9 cellular contexts compared by ENCODE assay signal in the genomic region with DNA sequence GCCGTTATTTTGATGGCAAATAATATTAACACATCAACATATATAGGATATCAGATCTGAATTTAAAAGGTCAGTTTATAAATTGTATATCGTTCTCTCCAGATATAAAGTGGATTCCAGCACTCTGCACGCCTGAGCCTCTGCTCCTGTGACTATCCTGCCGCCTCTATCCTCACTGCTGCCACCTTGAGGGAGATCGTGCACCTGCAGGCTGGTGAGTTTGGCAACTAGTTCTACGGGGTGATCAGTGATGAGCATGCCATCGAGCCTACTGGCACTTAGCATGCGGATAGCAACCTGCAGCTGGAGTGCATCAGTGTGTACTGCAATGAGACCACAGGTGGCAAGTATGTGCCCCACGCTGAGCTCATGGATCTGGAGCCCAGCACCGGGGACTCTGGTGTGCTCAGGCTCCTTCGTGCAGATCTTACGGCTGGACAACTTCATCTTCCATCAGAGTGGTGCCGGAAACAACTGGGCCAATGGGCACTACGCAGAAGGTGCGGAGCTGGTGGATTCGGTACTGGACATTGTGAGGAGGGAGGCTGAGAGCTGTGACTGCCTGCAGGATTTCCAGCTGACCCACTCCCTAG.
DNase-seq lines count a peak whose midpoint lies in the region; ATAC-seq, FAIRE-seq and TF ChIP-seq lines count a peak whose summit lies in the region.
"Had no signal": no experiment of that assay in that cellular context is flagged by ENCODE, and none has a peak within 500 bp of the region (broad histone marks: within the 10 kb centered on the region; RNA-seq: fewer than 3 reads in every experiment).

No MANE protein-coding gene starts in this region.

- peaks cover 0 to 4% (median 3%) of the 10 kb centered on the region in 3 donors for H3K4me1 Mint-ChIP-seq in CD8-positive, alpha-beta memory T cell
- peaks cover 4% of the 10 kb centered on the region for H3K4me1 Mint-ChIP-seq in nephron progenitor cell

- no peaks in the 10 kb centered on the region for H3K9me3 ChIP-seq in CD8-positive, alpha-beta memory T cell (ENCODE audit: low read length)
- H3K9me3 ChIP-seq in esophagus squamous epithelium: no peaks in the 10 kb centered on the region

- peak in 5 of 6 experiments; percentile 44 to 72 (median 58) for TF ChIP-seq CTCF in esophagus squamous epithelium (IDR thresholded peaks at IDR 0.05)
- peak; percentile 81 for TF ChIP-seq CTCF in nephron progenitor cell (IDR thresholded peaks at IDR 0.05)

- no peak overlapping the region for H3K27ac Mint-ChIP-seq in CD8-positive, alpha-beta memory T cell
- H3K27ac Mint-ChIP-seq in nephron progenitor cell: no peak overlapping the region

- no peaks in the 10 kb centered on the region for H3K9me3 Mint-ChIP-seq in CD8-positive, alpha-beta memory T cell
- no peaks in the 10 kb centered on the region for H3K9me3 Mint-ChIP-seq in nephron progenitor cell

- POLR2A ChIA-PET in CD8-positive, alpha-beta memory T cell (lab: Charles Lee): no interaction called here

- H3K4me3 ChIP-seq in CD8-positive, alpha-beta memory T cell (ENCODE audit: low read length): no peak overlapping the region
- no peak overlapping the region for H3K4me3 ChIP-seq in esophagus squamous epithelium

- no peaks in the 10 kb centered on the region for H3K36me3 ChIP-seq in CD8-positive, alpha-beta memory T cell (ENCODE audit: insufficient read depth, low read length)
- H3K36me3 ChIP-seq in esophagus squamous epithelium: no peaks in the 10 kb centered on the region

- H3K4me1 ChIP-seq in CD8-positive, alpha-beta memory T cell (ENCODE audit: insufficient read depth, low read length): no peaks in the 10 kb centered on the region
- H3K4me1 ChIP-seq in esophagus squamous epithelium: no peaks in the 10 kb centered on the region

- H3K27me3 ChIP-seq in CD8-positive, alpha-beta memory T cell (ENCODE audit: insufficient read depth, low read length, poor library complexity, severe bottlenecking): no peaks in the 10 kb centered on the region
- H3K27me3 ChIP-seq in esophagus squamous epithelium: no peaks in the 10 kb centered on the region

- CTCF ChIA-PET in CD8-positive, alpha-beta memory T cell (lab: Charles Lee): interaction anchor here (1.1 to 1.3 kb wide), 3 partner anchors 12 to 57 kb away, joined by 3 to 9 read pairs (median 3); no protein-coding TSS in a partner anchor

- no peak overlapping the region for H3K4me3 Mint-ChIP-seq in CD8-positive, alpha-beta memory T cell
- H3K4me3 Mint-ChIP-seq in nephron progenitor cell: no peak overlapping the region

- peaks cover 15 to 30% of the 10 kb centered on the region in 2 donors for H3K27me3 Mint-ChIP-seq in CD8-positive, alpha-beta memory T cell
- peaks cover 4% of the 10 kb centered on the region for H3K27me3 Mint-ChIP-seq in nephron progenitor cell (ENCODE audit: low read depth, poor library complexity)

- no peaks in the 10 kb centered on the region for H3K36me3 Mint-ChIP-seq in CD8-positive, alpha-beta memory T cell
- no peaks in the 10 kb centered on the region for H3K36me3 Mint-ChIP-seq in nephron progenitor cell (ENCODE audit: low read depth)

- peak; percentile 24 to 70 (median 41) for DNase-seq in CD8-positive, alpha-beta memory T cell
- DNase-seq in GM19239 (ENCODE audit: insufficient read length, low spot score): peak; percentile 25
- peak; percentile 13 for DNase-seq in NOMO-1 treated with dmso at 0.1 percent for 144 hours (lab: John Stamatoyannopoulos, UW; ENCODE audit: unreplicated experiment)
- DNase-seq in activated T-cell treated with anti-CD3 and anti-CD28 coated beads for 1 hour (ENCODE audit: low read depth): peak; percentile 54
- no peak for DNase-seq in esophagus squamous epithelium (lab: John Stamatoyannopoulos, UW)
- peak; percentile 86 for DNase-seq in nephron progenitor cell
- peak; percentile 78 for DNase-seq in stimulated activated naive CD8-positive, alpha-beta T cell treated with anti-CD3 and anti-CD28 coated beads, Interleukin-15, Interleukin-2, amounts not matched to agents 100 U/mL and 50 U/mL, for 24 hours

- H3K27ac ChIP-seq in CD8-positive, alpha-beta memory T cell (ENCODE audit: low read depth, low read length): no peak overlapping the region
- no peak overlapping the region for H3K27ac ChIP-seq in esophagus squamous epithelium

- intact Hi-C loops in esophagus squamous epithelium (cut with DNase I): no loop called here

- peak; percentile 98 for ATAC-seq in HG03175 (IDR thresholded peaks at IDR 0.05; ENCODE audit: unreplicated experiment)
- ATAC-seq in stimulated activated naive CD8-positive, alpha-beta T cell treated with anti-CD3 and anti-CD28 coated beads, Interleukin-15, Interleukin-2, amounts not matched to agents 100 U/mL and 50 U/mL, for 24 hours: peak; percentile 91

- TF ChIP-seq POLR2A in esophagus squamous epithelium (IDR thresholded peaks at IDR 0.05): no peak

- FAIRE-seq in GM19239 (lab: Jason Lieb, UNC): peak; percentile 14
- FAIRE-seq: colon had no signal

- 32 to 48% methylated on average over 9 to 12 of the region's 16 CpGs for WGBS in esophagus squamous epithelium, 2 donors
